In the genomic region with DNA sequence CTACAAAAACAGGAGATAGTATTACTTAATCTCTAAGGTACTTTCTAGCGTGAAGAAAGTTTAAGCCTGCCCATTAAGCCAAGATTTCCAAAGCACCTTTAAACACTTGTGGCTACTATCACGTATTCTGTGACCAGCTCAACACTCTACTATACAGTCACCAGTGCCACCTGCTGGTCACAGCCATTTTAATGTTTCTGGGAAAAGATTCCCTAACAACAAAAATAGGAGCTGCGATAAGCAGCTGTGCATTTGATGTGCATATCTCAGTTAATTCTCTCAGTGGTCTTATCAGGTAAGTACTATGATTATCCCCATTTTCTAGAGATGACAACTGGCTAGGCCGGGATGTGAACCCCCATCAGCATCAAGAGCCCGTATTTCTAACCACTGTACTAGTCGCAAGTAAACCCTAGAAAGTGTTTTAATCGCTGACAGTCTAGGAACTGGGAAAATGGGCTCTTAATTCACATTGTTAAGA, we compare ENCODE assay signal across 8 cellular contexts. TPM values are rescaled to one million over a fixed set of nuclear protein-coding genes. Genes with fewer than 3 reads are reported as not detected.
DNase-seq lines count a peak whose midpoint lies in the region; ATAC-seq, FAIRE-seq and TF ChIP-seq lines count a peak whose summit lies in the region.

No MANE protein-coding gene starts in this region.

- peak; percentile 85 for DNase-seq in DMS 273 (lab: John Stamatoyannopoulos, UW; ENCODE audit: unreplicated experiment)
- peak; percentile 66 for DNase-seq in SK-MEL-5 (ENCODE audit: low read depth, low spot score)
- peak; percentile 55 to 91 (median 76) for DNase-seq in adrenal gland
- DNase-seq in cardiac muscle cell (ENCODE audit: low read depth in 1 of 2, low spot score in 1 of 2), result peak; percentile 72 to 84
- peak in 5 of 6 donors; percentile 44 to 76 (median 65) for DNase-seq in pancreas

- no peak for TF ChIP-seq EP300 in Ishikawa (IDR thresholded peaks at IDR 0.05; ENCODE audit: borderline replicate concordance)

- peak overlapping the region in 1 of 4 donors; percentile 48 for H3K4me3 ChIP-seq in adrenal gland
- H3K4me3 ChIP-seq in cardiac muscle cell, result peak overlapping the region; percentile 28
- peak overlapping the region in 2 of 4 donors; percentile 6 to 48 for H3K4me3 ChIP-seq in pancreas

- in situ Hi-C loops in SK-MEL-5 (cut with HindIII; ENCODE audit: low pct_unique_long_range_greater_than_20kb, low sequenced_read_pairs), result no loop called here

- 2 to 16% (median 12%) methylated on average over 7 of the region's 7 CpGs for WGBS in adrenal gland, 4 donors
- 6 to 7% methylated on average over 7 of the region's 7 CpGs for WGBS in pancreas, 2 donors

- FAIRE-seq in pancreas (lab: Jason Lieb, UNC), result peak; percentile 20

- TF ChIP-seq CTCF in adrenal gland (IDR thresholded peaks at IDR 0.05) (peak; percentile 48 to 78 (median 74)), cardiac muscle cell (IDR thresholded peaks at IDR 0.05; ENCODE audit: low read depth, low read length) (peak; percentile 63), pancreas (IDR thresholded peaks at IDR 0.05) (peak in 3 of 4 donors; percentile 51 to 70 (median 67))

- H3K36me3 ChIP-seq in adrenal gland (replicated peaks in 1 of 2) (peaks cover 0 to 9% of the 10 kb centered on the region in 2 donors), cardiac muscle cell (peaks cover under 1% of the 10 kb centered on the region), pancreas (peaks cover 0 to 10% (median 0%) of the 10 kb centered on the region in 3 donors)

- H3K27ac ChIP-seq in adrenal gland (no peak overlapping the region), cardiac muscle cell (no peak overlapping the region), pancreas (no peak overlapping the region)

- TF ChIP-seq POLR2A in adrenal gland (IDR thresholded peaks at IDR 0.05), result no peak

- H3K9me3 ChIP-seq in adrenal gland (replicated peaks in 1 of 3), result no peaks in the 10 kb centered on the region
- H3K9me3 ChIP-seq in cardiac muscle cell (ENCODE audit: low read depth), result no peaks in the 10 kb centered on the region
- no peaks in the 10 kb centered on the region for H3K9me3 ChIP-seq in pancreas

- no peaks in the 10 kb centered on the region for H3K27me3 ChIP-seq in adrenal gland
- H3K27me3 ChIP-seq in cardiac muscle cell, result peaks cover 11% of the 10 kb centered on the region
- no peaks in the 10 kb centered on the region for H3K27me3 ChIP-seq in pancreas

- intact Hi-C loops in adrenal gland (cut with DNase I) (loop anchor here (5.0 to 10.0 kb wide), 3 partner anchors 36 to 182 kb away; no protein-coding TSS in a partner anchor), pancreas (cut with DNase I) (loop anchor here in 2 of 3 donors (5.0 to 10.0 kb wide), 2 partner anchors 74 to 182 kb away; no protein-coding TSS in a partner anchor)

- peak; percentile 58 for TF ChIP-seq RAD21 in Ishikawa (IDR thresholded peaks at IDR 0.05; ENCODE audit: low read depth)

- peak; percentile 77 to 93 (median 89) for ATAC-seq in pancreas
- ATAC-seq in GM18520 (IDR thresholded peaks at IDR 0.05; ENCODE audit: unreplicated experiment), result no peak
- no peak for ATAC-seq in GM19035 (IDR thresholded peaks at IDR 0.05; ENCODE audit: unreplicated experiment)

- H3K4me1 ChIP-seq in adrenal gland (replicated peaks in 1 of 2) (peaks cover 0 to 13% of the 10 kb centered on the region in 2 donors), cardiac muscle cell (ENCODE audit: low read depth) (no peaks in the 10 kb centered on the region), pancreas (peaks cover 7 to 11% (median 7%) of the 10 kb centered on the region in 3 donors)

TF ChIP-seq in Ishikawa, 13 proteins besides CTCF, POLR2A, EP300 and RAD21:
- no peak for TF ChIP-seq TCF12 (IDR thresholded peaks at IDR 0.05; ENCODE audit: low read depth)
- TF ChIP-seq USF1 (IDR thresholded peaks at IDR 0.05), result no peak
- TF ChIP-seq CREB1 (IDR thresholded peaks at IDR 0.05; ENCODE audit: low read depth), result no peak
- TF ChIP-seq TEAD4 (IDR thresholded peaks at IDR 0.05), result no peak
- TF ChIP-seq TAF1 (IDR thresholded peaks at IDR 0.05; ENCODE audit: low read depth), result no peak
- TF ChIP-seq, protein P1, sequence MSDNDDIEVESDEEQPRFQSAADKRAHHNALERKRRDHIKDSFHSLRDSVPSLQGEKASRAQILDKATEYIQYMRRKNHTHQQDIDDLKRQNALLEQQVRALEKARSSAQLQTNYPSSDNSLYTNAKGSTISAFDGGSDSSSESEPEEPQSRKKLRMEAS (IDR thresholded peaks at IDR 0.05), result no peak
- TF ChIP-seq ZBTB7A (IDR thresholded peaks at IDR 0.05; ENCODE audit: low read depth), result no peak
- no peak for TF ChIP-seq CEBPB (IDR thresholded peaks at IDR 0.05)
- no peak for TF ChIP-seq NFIC (IDR thresholded peaks at IDR 0.05)
- no peak for TF ChIP-seq FOXM1 (IDR thresholded peaks at IDR 0.05; ENCODE audit: borderline replicate concordance, low read depth)
- TF ChIP-seq, protein P2, sequence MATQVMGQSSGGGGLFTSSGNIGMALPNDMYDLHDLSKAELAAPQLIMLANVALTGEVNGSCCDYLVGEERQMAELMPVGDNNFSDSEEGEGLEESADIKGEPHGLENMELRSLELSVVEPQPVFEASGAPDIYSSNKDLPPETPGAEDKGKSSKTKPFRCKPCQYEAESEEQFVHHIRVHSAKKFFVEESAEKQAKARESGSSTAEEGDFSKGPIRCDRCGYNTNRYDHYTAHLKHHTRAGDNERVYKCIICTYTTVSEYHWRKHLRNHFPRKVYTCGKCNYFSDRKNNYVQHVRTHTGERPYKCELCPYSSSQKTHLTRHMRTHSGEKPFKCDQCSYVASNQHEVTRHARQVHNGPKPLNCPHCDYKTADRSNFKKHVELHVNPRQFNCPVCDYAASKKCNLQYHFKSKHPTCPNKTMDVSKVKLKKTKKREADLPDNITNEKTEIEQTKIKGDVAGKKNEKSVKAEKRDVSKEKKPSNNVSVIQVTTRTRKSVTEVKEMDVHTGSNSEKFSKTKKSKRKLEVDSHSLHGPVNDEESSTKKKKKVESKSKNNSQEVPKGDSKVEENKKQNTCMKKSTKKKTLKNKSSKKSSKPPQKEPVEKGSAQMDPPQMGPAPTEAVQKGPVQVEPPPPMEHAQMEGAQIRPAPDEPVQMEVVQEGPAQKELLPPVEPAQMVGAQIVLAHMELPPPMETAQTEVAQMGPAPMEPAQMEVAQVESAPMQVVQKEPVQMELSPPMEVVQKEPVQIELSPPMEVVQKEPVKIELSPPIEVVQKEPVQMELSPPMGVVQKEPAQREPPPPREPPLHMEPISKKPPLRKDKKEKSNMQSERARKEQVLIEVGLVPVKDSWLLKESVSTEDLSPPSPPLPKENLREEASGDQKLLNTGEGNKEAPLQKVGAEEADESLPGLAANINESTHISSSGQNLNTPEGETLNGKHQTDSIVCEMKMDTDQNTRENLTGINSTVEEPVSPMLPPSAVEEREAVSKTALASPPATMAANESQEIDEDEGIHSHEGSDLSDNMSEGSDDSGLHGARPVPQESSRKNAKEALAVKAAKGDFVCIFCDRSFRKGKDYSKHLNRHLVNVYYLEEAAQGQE (IDR thresholded peaks at IDR 0.05; ENCODE audit: low read depth), result no peak

RNA-seq across cellular contexts. Expression of gene SEC31B, which starts 0.9 kb away (rescaled TPM):
- total RNA-seq in SK-MEL-5 (2014; rRNA removed; shearing (Covaris generic)), result 0.48 and 0.66 TPM in 2 replicates
- 0.09 and 0.25 TPM in 2 replicates for polyA plus RNA-seq in SK-MEL-5 (2015; cell fraction: cytosol; rRNA removed)
- 49.6 and 52.0 TPM in 2 replicates for polyA plus RNA-seq in SK-MEL-5 (2015; cell fraction: nucleus; rRNA removed)
- total RNA-seq in adrenal gland (10 to 100 TPM in 3 of 8 donors, 1 to 10 TPM in 5; 2.9 to 85.1 (median 8.3) TPM), cardiac muscle cell (8.0 and 13.2 TPM in 2 replicates), pancreas (1 to 10 TPM; 1.8 to 4.2 (median 2.2) TPM)
- polyA plus RNA-seq in adrenal gland (10 to 100 TPM in 2 of 3 donors, 1 to 10 TPM in 1; 2.8 to 41.8 (median 27.1) TPM), cardiac muscle cell (15.0 and 23.1 TPM in 2 replicates), pancreas (10 to 100 TPM in 1 of 2 donors, 1 to 10 TPM in 1; 7.1 to 14.4 TPM)

RNA-seq across cellular contexts. Expression of gene NDUFB8, which starts 10.9 kb away (rescaled TPM):
- 447 and 448 TPM in 2 replicates for total RNA-seq in SK-MEL-5 (2014; rRNA removed; shearing (Covaris generic))
- polyA plus RNA-seq in SK-MEL-5 (2015; cell fraction: cytosol; rRNA removed), result 227 and 343 TPM in 2 replicates
- polyA plus RNA-seq in SK-MEL-5 (2015; cell fraction: nucleus; rRNA removed), result 73.7 and 80.2 TPM in 2 replicates
- total RNA-seq in adrenal gland (100 to 1,000 TPM; 181 to 392 (median 217) TPM), cardiac muscle cell (296 and 504 TPM in 2 replicates), pancreas (10 to 100 TPM; 35.5 to 60.6 (median 48.5) TPM)
- polyA plus RNA-seq in adrenal gland (100 to 1,000 TPM; 203 to 689 (median 334) TPM), cardiac muscle cell (577 and 748 TPM in 2 replicates), pancreas (100 to 1,000 TPM; 121 to 156 TPM)

RNA-seq across cellular contexts. Expression of gene HIF1AN, which starts 16.9 kb away (rescaled TPM):
- 3.7 and 12.8 TPM in 2 replicates for total RNA-seq in SK-MEL-5 (2014; rRNA removed; shearing (Covaris generic))
- polyA plus RNA-seq in SK-MEL-5 (2015; cell fraction: cytosol; rRNA removed), result 9.5 and 10.8 TPM in 2 replicates
- polyA plus RNA-seq in SK-MEL-5 (2015; cell fraction: nucleus; rRNA removed), result 33.4 and 41.0 TPM in 2 replicates
- total RNA-seq in adrenal gland, result 10 to 100 TPM; 10.0 to 46.4 (median 27.4) TPM
- 10 to 100 TPM in 1 of 3 donors, 1 to 10 TPM in 2; 6.7 to 43.0 (median 10.0) TPM for polyA plus RNA-seq in adrenal gland
- total RNA-seq in cardiac muscle cell, result 16.6 and 20.3 TPM in 2 replicates
- 37.4 and 40.2 TPM in 2 replicates for polyA plus RNA-seq in cardiac muscle cell
- total RNA-seq in pancreas, result 10 to 100 TPM; 13.3 to 21.8 (median 16.3) TPM
- 1 to 10 TPM; 6.3 to 7.3 TPM for polyA plus RNA-seq in pancreas

RNA-seq across cellular contexts. Expression of gene WNT8B, which starts 56.0 kb away (rescaled TPM):
- not detected in 2 replicates for total RNA-seq in SK-MEL-5 (2014; rRNA removed; shearing (Covaris generic))
- polyA plus RNA-seq in SK-MEL-5 (2015; cell fraction: cytosol; rRNA removed), result not detected in 2 replicates
- not detected in 2 replicates for polyA plus RNA-seq in SK-MEL-5 (2015; cell fraction: nucleus; rRNA removed)
- under 1 TPM in 3 of 8 donors, not detected in 5; 0.53 to 0.67 (median 0.55) TPM for total RNA-seq in adrenal gland
- under 1 TPM; 0.03 to 0.97 (median 0.32) TPM for polyA plus RNA-seq in adrenal gland
- total RNA-seq in cardiac muscle cell, result 0.07 TPM in 1 of 2 replicates, not detected in the other
- not detected in 2 replicates for polyA plus RNA-seq in cardiac muscle cell
- total RNA-seq in pancreas, result under 1 TPM; 0.14 to 0.59 (median 0.36) TPM
- under 1 TPM; 0.08 to 0.14 TPM for polyA plus RNA-seq in pancreas

Comparison
In these comparisons a context has a peak if more than half of its experiments do, and no peak if none do; other contexts are left out.
1. ATAC-seq: peak in pancreas (4 of 4); none in GM18520 (single experiment) and GM19035 (single experiment).
2. Peak in every context shown above with its lines, with median percentiles within 50 percentile points of each other: DNase-seq and CTCF ChIP-seq.